8 cellular contexts compared by ENCODE assay signal in genomic region chr4:123449780-123450179, GRCh38. TPM values are rescaled to one million over a fixed set of nuclear protein-coding genes. Genes with fewer than 3 reads are reported as not detected.
DNase-seq lines count a peak whose midpoint lies in the region; ATAC-seq and TF ChIP-seq lines count a peak whose summit lies in the region.

No MANE protein-coding gene starts in this region.

- H3K27ac ChIP-seq in DOHH2 (ENCODE audit: low read depth, low read length) (no peak overlapping the region), aorta (ENCODE audit: low read depth in 1 of 2, low read length in 2 of 2) (no peak overlapping the region)

- DNase-seq in Jurkat, Clone E6-1 (ENCODE audit: low read depth, low spot score), result peak; percentile 24
- DNase-seq in effector memory CD8-positive, alpha-beta T cell, result no peak
- DNase-seq in NCI-H526 (lab: John Stamatoyannopoulos, UW) (no peak), omental fat pad (ENCODE audit: low spot score) (no peak), aorta (no peak)
- DNase-seq in activated naive CD4-positive, alpha-beta T cell treated with anti-CD3 and anti-CD28 coated beads, Interleukin-2, amount 10 ng/mL, durations not matched to agents 7 days and 5 days, result no peak

- H3K4me2 ChIP-seq in DOHH2 (ENCODE audit: low read length), result peak overlapping the region; percentile 61

- CTCF ChIA-PET in activated naive CD4-positive, alpha-beta T cell treated with anti-CD3 and anti-CD28 coated beads, Interleukin-2, amount 10 ng/mL, durations not matched to agents 7 days and 5 days (lab: Charles Lee), result interaction anchor here (0.7 to 2.3 kb wide), 2 partner anchors 114 to 165 kb away, joined by 3 to 8 read pairs; no protein-coding TSS in a partner anchor

- peaks cover 4% of the 10 kb centered on the region for H3K36me3 Mint-ChIP-seq in effector memory CD8-positive, alpha-beta T cell (ENCODE audit: insufficient read depth)
- no peaks in the 10 kb centered on the region for H3K36me3 Mint-ChIP-seq in activated naive CD4-positive, alpha-beta T cell treated with anti-CD3 and anti-CD28 coated beads, Interleukin-2, amount 10 ng/mL, durations not matched to agents 7 days and 5 days

- no peaks in the 10 kb centered on the region for H3K79me2 ChIP-seq in DOHH2 (ENCODE audit: control insufficient read depth, low read length)

- H3K4me3 ChIP-seq in DOHH2 (ENCODE audit: low read length), result peak overlapping the region; percentile 46
- H3K4me3 ChIP-seq in Jurkat, Clone E6-1 (ENCODE audit: low read length), result no peak overlapping the region
- no peak overlapping the region for H3K4me3 ChIP-seq in aorta (ENCODE audit: low read length in 2 of 2)

- H3F3A ChIP-seq in DOHH2 (ENCODE audit: control insufficient read depth, insufficient read depth), result no peaks in the 10 kb centered on the region

- ATAC-seq in GM21619 (IDR thresholded peaks at IDR 0.05; ENCODE audit: unreplicated experiment) (peak; percentile 91), omental fat pad (ENCODE audit: low FRiP score) (no peak), aorta (ENCODE audit: low FRiP score) (no peak)
- ATAC-seq in effector memory CD8-positive, alpha-beta T cell (replicated peaks), result peak; percentile 63

- no peaks in the 10 kb centered on the region for H4K20me1 ChIP-seq in DOHH2 (ENCODE audit: control insufficient read depth, insufficient read depth, low read depth, low read length)

- H3K4me1 ChIP-seq in DOHH2 (ENCODE audit: control insufficient read depth, low read length) (peaks cover 50% of the 10 kb centered on the region), aorta (ENCODE audit: control insufficient read depth in 1 of 2, insufficient read depth in 2 of 2, low read length in 2 of 2) (no peaks in the 10 kb centered on the region)

- H3K9me2 ChIP-seq in DOHH2 (replicated peaks; ENCODE audit: control insufficient read depth, low read length), result no peaks in the 10 kb centered on the region

- H3K27me3 ChIP-seq in DOHH2 (ENCODE audit: control insufficient read depth, low read length), result no peaks in the 10 kb centered on the region
- H3K27me3 ChIP-seq in aorta (ENCODE audit: control insufficient read depth in 1 of 2, insufficient read depth in 2 of 2, low read length in 1 of 2), result no peaks in the 10 kb centered on the region

- H3K9me3 ChIP-seq in DOHH2 (ENCODE audit: control insufficient read depth, insufficient read depth, low read length), result no peaks in the 10 kb centered on the region
- H3K9me3 ChIP-seq in aorta (ENCODE audit: control insufficient read depth, low read length), result no peaks in the 10 kb centered on the region

- no peaks in the 10 kb centered on the region for H3K9me3 Mint-ChIP-seq in effector memory CD8-positive, alpha-beta T cell
- H3K9me3 Mint-ChIP-seq in activated naive CD4-positive, alpha-beta T cell treated with anti-CD3 and anti-CD28 coated beads, Interleukin-2, amount 10 ng/mL, durations not matched to agents 7 days and 5 days, result no peaks in the 10 kb centered on the region

- no peaks in the 10 kb centered on the region for H3K27me3 Mint-ChIP-seq in effector memory CD8-positive, alpha-beta T cell
- H3K27me3 Mint-ChIP-seq in activated naive CD4-positive, alpha-beta T cell treated with anti-CD3 and anti-CD28 coated beads, Interleukin-2, amount 10 ng/mL, durations not matched to agents 7 days and 5 days, result peaks cover 3% of the 10 kb centered on the region

- WGBS in aorta, 2 donors, result 58 to 82% methylated on average over 1 of the region's 1 CpG

- H3K36me3 ChIP-seq in DOHH2 (ENCODE audit: control insufficient read depth, low read length) (no peaks in the 10 kb centered on the region), aorta (ENCODE audit: control insufficient read depth in 1 of 2, insufficient read depth in 2 of 2, low read length in 1 of 2) (no peaks in the 10 kb centered on the region)

- TF ChIP-seq CTCF in DOHH2 (IDR thresholded peaks at IDR 0.05; ENCODE audit: low read depth, low read length, poor library complexity, severe bottlenecking), result no peak
- no peak for TF ChIP-seq CTCF in omental fat pad (IDR thresholded peaks at IDR 0.05)

- peak overlapping the region; percentile 3 to 14 for H3K27ac Mint-ChIP-seq in effector memory CD8-positive, alpha-beta T cell
- H3K27ac Mint-ChIP-seq in activated naive CD4-positive, alpha-beta T cell treated with anti-CD3 and anti-CD28 coated beads, Interleukin-2, amount 10 ng/mL, durations not matched to agents 7 days and 5 days, result no peak overlapping the region

- intact Hi-C loops in aorta (cut with DNase I), result no loop called here

- H3K4me3 Mint-ChIP-seq in effector memory CD8-positive, alpha-beta T cell, result no peak overlapping the region
- no peak overlapping the region for H3K4me3 Mint-ChIP-seq in activated naive CD4-positive, alpha-beta T cell treated with anti-CD3 and anti-CD28 coated beads, Interleukin-2, amount 10 ng/mL, durations not matched to agents 7 days and 5 days

- H3K4me1 Mint-ChIP-seq in effector memory CD8-positive, alpha-beta T cell (ENCODE audit: low read depth in 2 of 2), result peaks cover 4 to 13% of the 10 kb centered on the region in 2 donors
- peaks cover 20% of the 10 kb centered on the region for H3K4me1 Mint-ChIP-seq in activated naive CD4-positive, alpha-beta T cell treated with anti-CD3 and anti-CD28 coated beads, Interleukin-2, amount 10 ng/mL, durations not matched to agents 7 days and 5 days

RNA-seq across cellular contexts. Expression of gene SPRY1, which starts 53.2 kb away (rescaled TPM):
- 2.9 TPM for polyA plus RNA-seq in Jurkat, Clone E6-1 (2012; ENCODE audit: insufficient read depth, insufficient read length)
- total RNA-seq in omental fat pad (100 to 1,000 TPM; 168 to 308 (median 256) TPM), aorta (100 to 1,000 TPM; 209 to 210 TPM)
- polyA plus RNA-seq in aorta, result 10 to 100 TPM; 21.0 to 92.6 TPM

Comparison
In these comparisons a context has a peak if more than half of its experiments do, and no peak if none do; other contexts are left out.
1. ATAC-seq: peak in GM21619 (single experiment) and effector memory CD8-positive, alpha-beta T cell (single experiment); none in omental fat pad (single experiment) and aorta (single experiment).